1 cellular context compared by ENCODE assay signal in genomic region chr10:16986406-16987128, GRCh38.
TF ChIP-seq lines count a peak whose summit lies in the region.

No MANE protein-coding gene starts in this region.

TF ChIP-seq in HepG2, 621 proteins besides CTCF, POLR2A, EP300 and RAD21 (continued from another document):
- peak; percentile 55 for TF ChIP-seq SOX5 (CRISPR knock-in tag; IDR thresholded peaks at IDR 0.05; ENCODE audit: borderline replicate concordance)
- TF ChIP-seq SOX6 (IDR thresholded peaks at IDR 0.05) = no peak
- peak; percentile 25; the same call in 1 of the 2 replicates for TF ChIP-seq SOX6 (CRISPR knock-in tag; IDR thresholded peaks at IDR 0.05)
- no peak for TF ChIP-seq MAZ (IDR thresholded peaks at IDR 0.05; ENCODE audit: borderline replicate concordance, low read depth, low read length)
- no peak for TF ChIP-seq MAZ (CRISPR knock-in tag; IDR thresholded peaks at IDR 0.05; ENCODE audit: low read depth)
- 0 out of 2 replicates have a peak, but pooled peaks have one; percentile 13 for TF ChIP-seq TBX3 (IDR thresholded peaks at IDR 0.05; ENCODE audit: borderline replicate concordance)
- TF ChIP-seq FOXP1 (IDR thresholded peaks at IDR 0.05) = no peak
- peak; percentile 29; the same call in 1 of the 2 replicates for TF ChIP-seq FOXP1 (CRISPR knock-in tag; IDR thresholded peaks at IDR 0.05)
